In genomic region chr4:119518915-119519410, GRCh38 we compare ENCODE assay signal across 19 cellular contexts.
DNase-seq lines count a peak whose midpoint lies in the region; ATAC-seq and TF ChIP-seq lines count a peak whose summit lies in the region.
"Had no signal": no experiment of that assay in that cellular context is flagged by ENCODE, and none has a peak within 500 bp of the region (broad histone marks: within the 10 kb centered on the region; RNA-seq: fewer than 3 reads in every experiment).

No MANE protein-coding gene starts in this region.

- no peak overlapping the region for H3K4me3 Mint-ChIP-seq in activated T-helper 17 cell treated with anti-CD3 and anti-CD28 coated beads, Interleukin-2, amount 50 U/mL, for 72 hours
- H3K4me3 Mint-ChIP-seq: CD14-positive monocyte had no signal

- H3K9ac ChIP-seq in SK-N-SH: peak overlapping the region; percentile 12; the same call in 1 of the 2 replicates
- 0 out of 2 replicates have a peak overlapping the region, but pooled peaks have one; percentile 4 for H3K9ac ChIP-seq in iPS-20b (ENCODE audit: low read depth, low read length)

- no peak for TF ChIP-seq RAD21 in SK-N-SH (IDR thresholded peaks at IDR 0.05; ENCODE audit: low read length)

- H3K27ac ChIP-seq in SK-N-SH (ENCODE audit: low read depth in 2 of 2, low read length in 1 of 2) (peak overlapping the region; percentile 72 to 87; a peak in 3 of 4 replicates), ascending aorta (peak overlapping the region; percentile 47 to 78), iPS-20b (ENCODE audit: low read length) (peak overlapping the region; percentile 32), thoracic aorta (peak overlapping the region; percentile 70 to 73)
- H3K27ac ChIP-seq: 22Rv1 had no signal

- peaks cover 31% of the 10 kb centered on the region for H3K36me3 Mint-ChIP-seq in activated T-helper 17 cell treated with anti-CD3 and anti-CD28 coated beads, Interleukin-2, amount 50 U/mL, for 72 hours (ENCODE audit: low read depth)

- TF ChIP-seq CTCF in SK-N-SH (IDR thresholded peaks at IDR 0.05) (no peak), ascending aorta (IDR thresholded peaks at IDR 0.05) (no peak), thoracic aorta (IDR thresholded peaks at IDR 0.05) (no peak)

- no peaks in the 10 kb centered on the region for H3K27me3 Mint-ChIP-seq in activated T-helper 17 cell treated with anti-CD3 and anti-CD28 coated beads, Interleukin-2, amount 50 U/mL, for 72 hours

- H3K9me3 ChIP-seq in SK-N-SH (no peaks in the 10 kb centered on the region), ascending aorta (no peaks in the 10 kb centered on the region), iPS-20b (ENCODE audit: insufficient read depth, low read depth, low read length) (no peaks in the 10 kb centered on the region), thoracic aorta (no peaks in the 10 kb centered on the region)

- 98% methylated on average over 3 of the region's 3 CpGs for WGBS in SK-N-SH (ENCODE audit: low lambda C conversion rate)

- CTCF ChIA-PET in SK-N-SH (lab: Yijun Ruan, JAX): interaction anchor here (1.4 kb wide), 1 partner anchor 478 kb away, joined by 3 read pairs; no protein-coding TSS in a partner anchor

- intact Hi-C loops in ascending aorta (cut with DNase I): no loop called here

- H3K4me1 Mint-ChIP-seq in activated T-helper 17 cell treated with anti-CD3 and anti-CD28 coated beads, Interleukin-2, amount 50 U/mL, for 72 hours: no peaks in the 10 kb centered on the region
- H3K4me1 Mint-ChIP-seq: CD14-positive monocyte had no signal

- H3K4me1 ChIP-seq in SK-N-SH (ENCODE audit: control insufficient read depth in 1 of 2, insufficient read depth in 2 of 2, low read depth in 1 of 2, low read length in 1 of 2) (peaks cover 4 to 16% of the 10 kb centered on the region in 2 experiments; a peak in 3 of 4 replicates), ascending aorta (peaks cover 2 to 23% of the 10 kb centered on the region in 2 donors), iPS-20b (ENCODE audit: insufficient read depth, low read length) (peaks cover 24% of the 10 kb centered on the region), thoracic aorta (ENCODE audit: control insufficient read depth in 1 of 2, low read depth in 2 of 2) (peaks cover 11 to 60% of the 10 kb centered on the region in 2 donors)

- H2AFZ ChIP-seq in SK-N-SH (ENCODE audit: low read depth): no peak overlapping the region

- H3K27me3 ChIP-seq in SK-N-SH (ENCODE audit: insufficient read depth) (no peaks in the 10 kb centered on the region), ascending aorta (no peaks in the 10 kb centered on the region), iPS-20b (ENCODE audit: insufficient read depth, low read length) (no peaks in the 10 kb centered on the region), thoracic aorta (replicated peaks; ENCODE audit: insufficient read depth) (no peaks in the 10 kb centered on the region)

- H3K27ac Mint-ChIP-seq in activated T-helper 17 cell treated with anti-CD3 and anti-CD28 coated beads, Interleukin-2, amount 50 U/mL, for 72 hours: no peak overlapping the region
- H3K27ac Mint-ChIP-seq: CD14-positive monocyte had no signal

- H3K36me3 ChIP-seq in SK-N-SH (replicated peaks in 1 of 2; ENCODE audit: control insufficient read depth in 1 of 2, insufficient read depth in 2 of 2, low read length in 1 of 2) (peaks cover 32 to 35% of the 10 kb centered on the region in 2 experiments), ascending aorta (peaks cover 16 to 38% of the 10 kb centered on the region in 2 donors), iPS-20b (ENCODE audit: insufficient read depth, low read depth, low read length) (peaks cover 65% of the 10 kb centered on the region), thoracic aorta (peaks cover 23% of the 10 kb centered on the region)

- H3F3A ChIP-seq in SK-N-SH (replicated peaks; ENCODE audit: insufficient read depth): peaks cover 40% of the 10 kb centered on the region

- no peak for TF ChIP-seq POLR2A in GM18505 (IDR thresholded peaks at IDR 0.05; ENCODE audit: borderline replicate concordance, extremely low read depth, insufficient read depth, insufficient read length)

- H3K4me3 ChIP-seq in SK-N-SH (ENCODE audit: low read depth in 2 of 2, low read length in 1 of 2): no peak overlapping the region
- H3K4me3 ChIP-seq in ascending aorta: no peak overlapping the region
- H3K4me3 ChIP-seq in iPS-20b (ENCODE audit: low read length): peak overlapping the region; percentile 17; the same call in 1 of the 2 replicates
- H3K4me3 ChIP-seq in thoracic aorta: no peak overlapping the region
- H3K4me3 ChIP-seq: K562 had no signal

- ATAC-seq in SK-N-SH treated with all-trans-retinoic acid at 6 μM for 48 hours (no peak), thoracic aorta (ENCODE audit: insufficient number of reproducible peaks, low FRiP score, low read depth) (no peak), GM18505 (IDR thresholded peaks at IDR 0.05; ENCODE audit: unreplicated experiment) (no peak)
- ATAC-seq in activated T-helper 17 cell treated with anti-CD3 and anti-CD28 coated beads, Interleukin-2, amount 50 U/mL, for 72 hours (replicated peaks): no peak
- ATAC-seq: HCT116, K562 had no signal

- no peaks in the 10 kb centered on the region for H3K9me3 Mint-ChIP-seq in activated T-helper 17 cell treated with anti-CD3 and anti-CD28 coated beads, Interleukin-2, amount 50 U/mL, for 72 hours
- H3K9me3 Mint-ChIP-seq: CD14-positive monocyte had no signal

- POLR2A ChIA-PET in SK-N-SH (lab: Yijun Ruan, JAX): no interaction called here

- DNase-seq in SK-N-SH: no peak
- no peak for DNase-seq in ascending aorta (ENCODE audit: low spot score in 2 of 2)
- DNase-seq in thoracic aorta (ENCODE audit: low spot score): no peak
- DNase-seq in activated T-cell treated with anti-CD3 and anti-CD28 coated beads, Interleukin-2, amount 50 U/mL, for 48 hours: no peak
- DNase-seq: DMS 273 treated with DMSO at 0.1 percent for 48 hours, DND-41, NCI-H1105, NCI-H1694, NCI-H748 treated with DMSO at 0.1 percent for 48 hours, OCI-M1, SHP77 treated with DMSO at 0.1 percent for 48 hours had no signal

- H3K79me2 ChIP-seq in SK-N-SH (ENCODE audit: insufficient read depth): peaks cover under 1% of the 10 kb centered on the region; the same call in 1 of the 2 replicates

- no peak for TF ChIP-seq EP300 in SK-N-SH (IDR thresholded peaks at IDR 0.05; ENCODE audit: borderline replicate concordance in 1 of 2, low read depth in 1 of 2, low read length in 1 of 2)

- H3K9me2 ChIP-seq in SK-N-SH: no peaks in the 10 kb centered on the region

- H4K20me1 ChIP-seq in SK-N-SH (ENCODE audit: insufficient read depth): no peaks in the 10 kb centered on the region

- no peak overlapping the region for H3K4me2 ChIP-seq in SK-N-SH

TF ChIP-seq in SK-N-SH, 30 proteins besides CTCF, POLR2A, EP300 and RAD21 (continues in another document):
- no peak for TF ChIP-seq SIN3A (IDR thresholded peaks at IDR 0.05; ENCODE audit: borderline replicate concordance, low read depth, low read length)
- no peak for TF ChIP-seq POLR2AphosphoS5 (IDR thresholded peaks at IDR 0.05; ENCODE audit: low read depth, low read length)
- no peak for TF ChIP-seq RFX5 (IDR thresholded peaks at IDR 0.05; ENCODE audit: low read length)
- TF ChIP-seq NFIC (IDR thresholded peaks at IDR 0.05; ENCODE audit: borderline replicate concordance): no peak
- TF ChIP-seq, protein P1, sequence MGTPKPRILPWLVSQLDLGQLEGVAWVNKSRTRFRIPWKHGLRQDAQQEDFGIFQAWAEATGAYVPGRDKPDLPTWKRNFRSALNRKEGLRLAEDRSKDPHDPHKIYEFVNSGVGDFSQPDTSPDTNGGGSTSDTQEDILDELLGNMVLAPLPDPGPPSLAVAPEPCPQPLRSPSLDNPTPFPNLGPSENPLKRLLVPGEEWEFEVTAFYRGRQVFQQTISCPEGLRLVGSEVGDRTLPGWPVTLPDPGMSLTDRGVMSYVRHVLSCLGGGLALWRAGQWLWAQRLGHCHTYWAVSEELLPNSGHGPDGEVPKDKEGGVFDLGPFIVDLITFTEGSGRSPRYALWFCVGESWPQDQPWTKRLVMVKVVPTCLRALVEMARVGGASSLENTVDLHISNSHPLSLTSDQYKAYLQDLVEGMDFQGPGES (IDR thresholded peaks at IDR 0.05; ENCODE audit: low read depth, low read length): no peak
- no peak for TF ChIP-seq SMC3 (IDR thresholded peaks at IDR 0.05; ENCODE audit: low read depth, low read length)

TF ChIP-seq in SK-N-SH treated with all-trans-retinoic acid at 6 μM for 48 hours, 23 proteins besides CTCF, POLR2A, EP300 and RAD21 (continues in another document):
- no peak for TF ChIP-seq PATZ1 (CRISPR knock-in tag; IDR thresholded peaks at IDR 0.05; ENCODE audit: borderline replicate concordance)
- TF ChIP-seq TOX (CRISPR knock-in tag; IDR thresholded peaks at IDR 0.05; ENCODE audit: borderline replicate concordance): no peak
- no peak for TF ChIP-seq SNAI2 (CRISPR knock-in tag; IDR thresholded peaks at IDR 0.05)
- no peak for TF ChIP-seq TCF4 (CRISPR knock-in tag; IDR thresholded peaks at IDR 0.05; ENCODE audit: borderline replicate concordance)
- TF ChIP-seq, protein P2, sequence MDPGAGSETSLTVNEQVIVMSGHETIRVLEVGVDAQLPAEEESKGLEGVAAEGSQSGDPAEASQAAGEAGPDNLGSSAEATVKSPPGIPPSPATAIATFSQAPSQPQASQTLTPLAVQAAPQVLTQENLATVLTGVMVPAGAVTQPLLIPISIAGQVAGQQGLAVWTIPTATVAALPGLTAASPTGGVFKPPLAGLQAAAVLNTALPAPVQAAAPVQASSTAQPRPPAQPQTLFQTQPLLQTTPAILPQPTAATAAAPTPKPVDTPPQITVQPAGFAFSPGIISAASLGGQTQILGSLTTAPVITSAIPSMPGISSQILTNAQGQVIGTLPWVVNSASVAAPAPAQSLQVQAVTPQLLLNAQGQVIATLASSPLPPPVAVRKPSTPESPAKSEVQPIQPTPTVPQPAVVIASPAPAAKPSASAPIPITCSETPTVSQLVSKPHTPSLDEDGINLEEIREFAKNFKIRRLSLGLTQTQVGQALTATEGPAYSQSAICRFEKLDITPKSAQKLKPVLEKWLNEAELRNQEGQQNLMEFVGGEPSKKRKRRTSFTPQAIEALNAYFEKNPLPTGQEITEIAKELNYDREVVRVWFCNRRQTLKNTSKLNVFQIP (CRISPR knock-in tag; IDR thresholded peaks at IDR 0.05; ENCODE audit: borderline replicate concordance, low read depth): no peak
- TF ChIP-seq OSR1 (CRISPR knock-in tag; IDR thresholded peaks at IDR 0.05): no peak
